Comparison of ENCODE assay signal across 8 cellular contexts in the genomic region with DNA sequence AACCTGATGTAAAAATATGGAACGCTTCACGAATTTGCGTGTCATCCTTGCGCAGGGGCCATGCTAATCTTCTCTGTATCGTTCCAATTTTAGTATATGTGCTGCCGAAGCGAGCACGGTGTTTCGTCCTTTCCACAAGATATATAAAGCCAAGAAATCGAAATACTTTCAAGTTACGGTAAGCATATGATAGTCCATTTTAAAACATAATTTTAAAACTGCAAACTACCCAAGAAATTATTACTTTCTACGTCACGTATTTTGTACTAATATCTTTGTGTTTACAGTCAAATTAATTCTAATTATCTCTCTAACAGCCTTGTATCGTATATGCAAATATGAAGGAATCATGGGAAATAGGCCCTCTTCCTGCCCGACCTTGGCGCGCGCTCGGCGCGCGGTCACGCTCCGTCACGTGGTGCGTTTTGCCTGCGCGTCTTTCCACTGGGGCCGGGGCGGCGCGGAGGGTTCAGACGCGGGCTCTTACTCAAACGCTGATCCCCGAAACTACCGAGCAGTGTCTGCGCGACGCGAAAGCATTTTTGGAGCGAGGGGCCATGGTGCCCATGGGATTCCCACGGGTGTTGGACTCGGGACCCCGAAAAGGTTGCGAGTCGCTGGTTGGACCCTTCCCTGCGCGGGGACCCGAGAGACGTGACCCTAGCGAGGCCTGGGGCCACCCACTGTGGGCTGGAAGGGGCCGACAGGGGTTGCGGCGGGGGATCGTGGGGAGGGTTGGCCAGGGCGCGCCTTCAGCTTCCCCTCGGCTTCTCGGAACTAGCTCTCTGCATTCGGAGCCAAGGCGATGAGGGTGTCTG. TPM values are rescaled to one million over a fixed set of nuclear protein-coding genes. Genes with fewer than 3 reads are reported as not detected.
A peak's percentile ranks its signal among the peaks of the same experiment; 100 is the strongest.
DNase-seq lines count a peak whose midpoint lies in the region; ATAC-seq and TF ChIP-seq lines count a peak whose summit lies in the region.

A gene (minus strand): TSS at position 117 of the 818 bp plus-strand sequence.

- H3K36me3 ChIP-seq in esophagus (ENCODE audit: control insufficient read depth in 2 of 2, insufficient read depth in 2 of 2, low read length in 1 of 2) (no peaks in the 10 kb centered on the region), muscle layer of colon (ENCODE audit: insufficient read depth, low read length) (no peaks in the 10 kb centered on the region)

- peak within 1 kb of the TSS; percentile 93 for H3K9ac ChIP-seq in muscle layer of colon (ENCODE audit: low read length)

- 0% methylated on average over 62 of the region's 62 CpGs for WGBS in esophagus, 2 donors

- DNase-seq in DMS53 (lab: John Stamatoyannopoulos, UW) (peak; percentile 94), KG1 (lab: John Stamatoyannopoulos, UW) (peak; percentile 90)
- peak; percentile 95 to 97 for DNase-seq in activated T-cell treated with anti-CD3 and anti-CD28 coated beads, Interleukin-2, amount 50 U/mL, for 48 hours
- DNase-seq in stimulated activated CD8-positive, alpha-beta memory T cell treated with anti-CD3 and anti-CD28 coated beads, Interleukin-7, amount 100 ng/mL, for 1 hour (ENCODE audit: low read depth in 2 of 2), result peak; percentile 92 to 94

- H3K4me3 ChIP-seq in esophagus (ENCODE audit: low read depth in 1 of 2, low read length in 2 of 2) (peak within 1 kb of the TSS; percentile 71 to 87), muscle layer of colon (ENCODE audit: low read depth in 1 of 2, low read length in 2 of 2) (peak within 1 kb of the TSS; percentile 84 to 86)

- H3K4me1 ChIP-seq in esophagus (ENCODE audit: control insufficient read depth in 2 of 2, insufficient read depth in 2 of 2, low read length in 1 of 2), result peaks cover 4 to 9% of the 10 kb centered on the region in 2 donors
- peaks cover 50% of the 10 kb centered on the region for H3K4me1 ChIP-seq in muscle layer of colon (ENCODE audit: insufficient read depth, low read length)

- no peaks in the 10 kb centered on the region for H3K9me3 ChIP-seq in esophagus (ENCODE audit: control insufficient read depth in 2 of 2, insufficient read depth in 1 of 2, low read depth in 1 of 2, low read length in 1 of 2)
- no peaks in the 10 kb centered on the region for H3K9me3 ChIP-seq in muscle layer of colon (ENCODE audit: low read length)

- peaks cover 0 to 10% of the 10 kb centered on the region in 2 donors for H3K27me3 ChIP-seq in esophagus (ENCODE audit: control insufficient read depth in 1 of 2, insufficient read depth in 2 of 2, low read length in 2 of 2)
- peaks cover 11 to 12% of the 10 kb centered on the region in 2 donors for H3K27me3 ChIP-seq in muscle layer of colon (ENCODE audit: control insufficient read depth in 1 of 2, insufficient read depth in 2 of 2, low read length in 2 of 2)

- H3K27ac ChIP-seq in esophagus (ENCODE audit: low read depth in 2 of 2, low read length in 1 of 2) (peak within 1 kb of the TSS; percentile 86 to 94), muscle layer of colon (ENCODE audit: low read depth, low read length) (peak within 1 kb of the TSS; percentile 95)

- peak; percentile 76 for ATAC-seq in GM21723 (IDR thresholded peaks at IDR 0.05; ENCODE audit: unreplicated experiment)

TF ChIP-seq in PFSK-1, 5 proteins besides CTCF, POLR2A, EP300 and RAD21:
- TF ChIP-seq TAF1 (IDR thresholded peaks at IDR 0.05; ENCODE audit: borderline replicate concordance, insufficient read depth, low read length) (peak; percentile 89; the same call in 1 of the 2 replicates), POLR2AphosphoS5 (IDR thresholded peaks at IDR 0.05; ENCODE audit: low read depth, low read length) (peak; percentile 97), SIN3A (IDR thresholded peaks at IDR 0.05; ENCODE audit: borderline replicate concordance, insufficient read depth, low read length) (0 out of 2 replicates have a peak, but pooled peaks have one; percentile 33), FOXP2 (optimal IDR thresholded peaks at IDR 0.05; ENCODE audit: borderline replicate concordance, extremely low read depth, extremely low read length, insufficient read depth) (peak; percentile 57)
- TF ChIP-seq, protein P1, sequence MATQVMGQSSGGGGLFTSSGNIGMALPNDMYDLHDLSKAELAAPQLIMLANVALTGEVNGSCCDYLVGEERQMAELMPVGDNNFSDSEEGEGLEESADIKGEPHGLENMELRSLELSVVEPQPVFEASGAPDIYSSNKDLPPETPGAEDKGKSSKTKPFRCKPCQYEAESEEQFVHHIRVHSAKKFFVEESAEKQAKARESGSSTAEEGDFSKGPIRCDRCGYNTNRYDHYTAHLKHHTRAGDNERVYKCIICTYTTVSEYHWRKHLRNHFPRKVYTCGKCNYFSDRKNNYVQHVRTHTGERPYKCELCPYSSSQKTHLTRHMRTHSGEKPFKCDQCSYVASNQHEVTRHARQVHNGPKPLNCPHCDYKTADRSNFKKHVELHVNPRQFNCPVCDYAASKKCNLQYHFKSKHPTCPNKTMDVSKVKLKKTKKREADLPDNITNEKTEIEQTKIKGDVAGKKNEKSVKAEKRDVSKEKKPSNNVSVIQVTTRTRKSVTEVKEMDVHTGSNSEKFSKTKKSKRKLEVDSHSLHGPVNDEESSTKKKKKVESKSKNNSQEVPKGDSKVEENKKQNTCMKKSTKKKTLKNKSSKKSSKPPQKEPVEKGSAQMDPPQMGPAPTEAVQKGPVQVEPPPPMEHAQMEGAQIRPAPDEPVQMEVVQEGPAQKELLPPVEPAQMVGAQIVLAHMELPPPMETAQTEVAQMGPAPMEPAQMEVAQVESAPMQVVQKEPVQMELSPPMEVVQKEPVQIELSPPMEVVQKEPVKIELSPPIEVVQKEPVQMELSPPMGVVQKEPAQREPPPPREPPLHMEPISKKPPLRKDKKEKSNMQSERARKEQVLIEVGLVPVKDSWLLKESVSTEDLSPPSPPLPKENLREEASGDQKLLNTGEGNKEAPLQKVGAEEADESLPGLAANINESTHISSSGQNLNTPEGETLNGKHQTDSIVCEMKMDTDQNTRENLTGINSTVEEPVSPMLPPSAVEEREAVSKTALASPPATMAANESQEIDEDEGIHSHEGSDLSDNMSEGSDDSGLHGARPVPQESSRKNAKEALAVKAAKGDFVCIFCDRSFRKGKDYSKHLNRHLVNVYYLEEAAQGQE (IDR thresholded peaks at IDR 0.05; ENCODE audit: insufficient read depth in 1 of 2, low read depth in 2 of 2, low read length in 2 of 2), result peak in 1 of 2 experiments; percentile 37; a peak in 1 of 4 replicates
TF ChIP-seq in PFSK-1: peak in this region for 5.

RNA-seq across cellular contexts. Expression of the gene that starts here (rescaled TPM):
- not detected for polyA plus RNA-seq in PFSK-1 (2012; ENCODE audit: insufficient read length, low read depth)
- not detected for polyA plus RNA-seq in esophagus

Comparison
In these comparisons a context has a peak if more than half of its experiments do, and no peak if none do; other contexts are left out.
1. Peak in every context shown above with its lines: DNase-seq, ATAC-seq, H3K4me3 ChIP-seq and H3K27ac ChIP-seq.